Comparison of ENCODE assay signal across 16 cellular contexts in the genomic region with DNA sequence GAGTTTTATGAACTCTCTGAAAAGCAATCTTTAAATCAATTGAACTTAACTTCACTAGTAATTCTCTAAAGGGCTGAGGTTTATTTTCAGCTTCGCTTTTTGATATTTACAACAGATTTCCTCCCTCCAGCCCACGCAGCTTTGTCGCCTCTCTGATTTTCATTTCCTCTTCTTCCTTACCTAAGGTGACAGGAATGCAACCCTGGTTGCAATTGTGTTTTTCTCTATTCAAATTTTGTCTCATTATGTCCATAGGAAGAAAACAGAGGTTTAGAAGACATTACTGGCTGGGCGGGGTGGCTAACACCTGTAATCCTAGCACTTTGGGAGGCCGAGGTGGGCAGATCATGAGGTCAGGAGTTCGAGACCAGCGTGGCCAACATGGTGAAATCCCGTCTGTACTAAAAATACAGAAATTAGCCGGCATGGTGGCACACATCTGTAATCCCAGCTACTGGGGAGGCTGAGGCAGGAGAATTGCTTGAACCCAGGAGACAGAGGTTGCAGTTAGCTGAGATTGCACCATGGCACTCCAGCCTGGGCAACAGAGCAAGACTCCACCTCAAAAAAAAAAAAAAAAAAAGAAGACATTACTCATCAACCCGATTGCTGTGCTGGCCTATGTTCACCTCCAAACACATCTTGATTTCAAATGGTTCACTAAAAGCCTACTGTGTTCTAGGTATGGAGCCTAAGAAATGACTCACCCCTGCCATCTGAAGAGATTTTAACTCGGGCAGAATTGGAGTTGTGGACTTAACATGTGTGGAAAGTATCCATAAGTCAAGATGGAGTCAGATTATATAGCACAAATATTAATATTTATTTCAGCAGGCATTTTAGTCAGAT.
DNase-seq lines count a peak whose midpoint lies in the region; ATAC-seq and TF ChIP-seq lines count a peak whose summit lies in the region.
"Had no signal": no experiment of that assay in that cellular context is flagged by ENCODE, and none has a peak within 500 bp of the region (broad histone marks: within the 10 kb centered on the region; RNA-seq: fewer than 3 reads in every experiment).

No MANE protein-coding gene starts in this region.

- TF ChIP-seq CTCF in HL-60 (IDR thresholded peaks at IDR 0.05; ENCODE audit: insufficient read depth, low read length), result no peak

- DNase-seq in Ammon's horn (ENCODE audit: low spot score) (peak; percentile 3), HL-60 (ENCODE audit: low read depth in 1 of 2, low spot score in 1 of 2) (no peak), nucleus accumbens (lab: John Stamatoyannopoulos, UW) (no peak), UCSD-AML1 (lab: John Stamatoyannopoulos, UW; ENCODE audit: unreplicated experiment) (no peak), NCI-H2227 (lab: John Stamatoyannopoulos, UW; ENCODE audit: unreplicated experiment) (no peak)
- DNase-seq: activated T-cell treated with anti-CD3 and anti-CD28 coated beads, Interleukin-2, amount 50 U/mL, for 24 hours; brain microvascular endothelial cell; left colon; NCI-H1092 treated with DMSO at 0.1 percent for 48 hours; NCI-H69; uterus had no signal

- H3K27me3 ChIP-seq in HL-60 (ENCODE audit: insufficient read depth, poor library complexity, severe bottlenecking), result no peaks in the 10 kb centered on the region
- H3K27me3 ChIP-seq: brain microvascular endothelial cell, uterus had no signal

- ATAC-seq in GM18517 (IDR thresholded peaks at IDR 0.05; ENCODE audit: unreplicated experiment) (peak; percentile 73), GM21825 (IDR thresholded peaks at IDR 0.05; ENCODE audit: unreplicated experiment) (peak; percentile 56)
- ATAC-seq in activated CD4-positive, CD25-positive, alpha-beta regulatory T cell treated with anti-CD3 and anti-CD28 coated beads, Interleukin-2, amount 50 U/mL, for 24 hours, result no peak
- ATAC-seq: HCT116, left colon had no signal

- H3K4me3 ChIP-seq in HL-60 (replicated peaks; ENCODE audit: insufficient read depth, low read length), result no peak overlapping the region
- H3K4me3 ChIP-seq: uterus had no signal

- H3K27ac ChIP-seq in HL-60 (replicated peaks), result peak overlapping the region; percentile 92
- H3K27ac ChIP-seq: brain microvascular endothelial cell, uterus, VCaP had no signal

Comparison
In these comparisons a context has a peak if more than half of its experiments do, and no peak if none do; other contexts are left out.
1. ATAC-seq: peak in GM18517 (single experiment) and GM21825 (single experiment); none in activated CD4-positive, CD25-positive, alpha-beta regulatory T cell treated with anti-CD3 and anti-CD28 coated beads, Interleukin-2, amount 50 U/mL, for 24 hours (0 of 2).